In the genomic region with DNA sequence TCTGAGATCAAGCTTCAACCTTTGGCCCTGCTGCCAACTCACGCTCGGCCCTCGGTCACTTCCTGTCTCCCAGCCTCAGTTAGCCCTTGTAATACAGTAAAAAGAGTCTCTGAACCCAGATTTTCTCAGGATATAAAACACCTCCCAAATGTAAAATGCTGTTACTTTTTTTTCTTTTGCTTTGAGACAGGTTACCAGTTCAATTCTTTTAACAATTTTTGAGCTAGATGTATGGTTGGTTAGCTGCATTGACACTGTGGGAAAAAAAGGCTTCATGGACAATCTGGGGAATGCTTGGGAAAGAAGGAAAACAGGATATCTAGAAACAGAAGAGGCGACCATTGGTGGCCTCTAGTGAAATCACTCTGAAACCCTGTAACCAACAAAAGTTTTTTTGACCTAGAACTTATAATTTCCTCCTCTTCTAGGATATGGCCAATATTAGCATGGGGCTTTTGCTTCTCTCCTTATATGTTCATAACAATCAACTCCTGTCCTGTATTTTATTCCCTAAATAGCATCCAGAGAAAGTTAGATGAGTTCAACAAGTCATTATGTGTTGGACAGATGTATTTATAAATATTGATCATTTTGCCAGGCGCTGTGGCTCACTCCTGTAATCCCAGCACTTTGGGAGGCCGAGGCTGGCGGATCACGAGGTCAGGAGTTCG, we compare ENCODE assay signal across 1 cellular context.
A peak's percentile ranks its signal among the peaks of the same experiment; 100 is the strongest.
TF ChIP-seq lines count a peak whose summit lies in the region.

No MANE protein-coding gene starts in this region.

TF ChIP-seq in K562, 482 proteins besides CTCF, POLR2A, EP300 and RAD21 (continued from another document and continues in another):
- no peak for TF ChIP-seq RBM15 (IDR thresholded peaks at IDR 0.05; ENCODE audit: insufficient read depth, low read length)
- TF ChIP-seq, protein P1, sequence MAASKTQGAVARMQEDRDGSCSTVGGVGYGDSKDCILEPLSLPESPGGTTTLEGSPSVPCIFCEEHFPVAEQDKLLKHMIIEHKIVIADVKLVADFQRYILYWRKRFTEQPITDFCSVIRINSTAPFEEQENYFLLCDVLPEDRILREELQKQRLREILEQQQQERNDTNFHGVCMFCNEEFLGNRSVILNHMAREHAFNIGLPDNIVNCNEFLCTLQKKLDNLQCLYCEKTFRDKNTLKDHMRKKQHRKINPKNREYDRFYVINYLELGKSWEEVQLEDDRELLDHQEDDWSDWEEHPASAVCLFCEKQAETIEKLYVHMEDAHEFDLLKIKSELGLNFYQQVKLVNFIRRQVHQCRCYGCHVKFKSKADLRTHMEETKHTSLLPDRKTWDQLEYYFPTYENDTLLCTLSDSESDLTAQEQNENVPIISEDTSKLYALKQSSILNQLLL (CRISPR knock-in tag; IDR thresholded peaks at IDR 0.05; ENCODE audit: borderline replicate concordance), result no peak
- TF ChIP-seq ZNF143 (CRISPR knock-in tag; IDR thresholded peaks at IDR 0.05), result no peak
- no peak for TF ChIP-seq ZNF3 (CRISPR knock-in tag; IDR thresholded peaks at IDR 0.05)
- no peak for TF ChIP-seq RFX7 (CRISPR knock-in tag; IDR thresholded peaks at IDR 0.05)
- TF ChIP-seq NUFIP1 (IDR thresholded peaks at IDR 0.05; ENCODE audit: partially characterized antibody), result no peak
- no peak for TF ChIP-seq ZNF668 (CRISPR knock-in tag; IDR thresholded peaks at IDR 0.05)
- TF ChIP-seq, protein P2, sequence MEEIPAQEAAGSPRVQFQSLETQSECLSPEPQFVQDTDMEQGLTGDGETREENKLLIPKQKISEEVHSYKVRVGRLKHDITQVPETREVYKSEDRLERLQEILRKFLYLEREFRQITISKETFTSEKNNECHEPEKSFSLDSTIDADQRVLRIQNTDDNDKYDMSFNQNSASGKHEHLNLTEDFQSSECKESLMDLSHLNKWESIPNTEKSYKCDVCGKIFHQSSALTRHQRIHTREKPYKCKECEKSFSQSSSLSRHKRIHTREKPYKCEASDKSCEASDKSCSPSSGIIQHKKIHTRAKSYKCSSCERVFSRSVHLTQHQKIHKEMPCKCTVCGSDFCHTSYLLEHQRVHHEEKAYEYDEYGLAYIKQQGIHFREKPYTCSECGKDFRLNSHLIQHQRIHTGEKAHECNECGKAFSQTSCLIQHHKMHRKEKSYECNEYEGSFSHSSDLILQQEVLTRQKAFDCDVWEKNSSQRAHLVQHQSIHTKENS (CRISPR knock-in tag; IDR thresholded peaks at IDR 0.05), result no peak
- TF ChIP-seq SMAD4 (CRISPR knock-in tag; conservative IDR thresholded peaks at IDR 0.05), result no peak; the same call in 1 of the 2 replicates
- no peak for TF ChIP-seq FOXA1 (IDR thresholded peaks at IDR 0.05; ENCODE audit: borderline replicate concordance)
- TF ChIP-seq RAD51 (IDR thresholded peaks at IDR 0.05; ENCODE audit: borderline replicate concordance, low read depth), result no peak
- no peak for TF ChIP-seq TOE1 (IDR thresholded peaks at IDR 0.05; ENCODE audit: borderline replicate concordance)
- no peak for TF ChIP-seq TOE1 (CRISPR knock-in tag; IDR thresholded peaks at IDR 0.05; ENCODE audit: borderline replicate concordance, low read depth)
- TF ChIP-seq ZNF263 (CRISPR knock-in tag; IDR thresholded peaks at IDR 0.05; ENCODE audit: borderline replicate concordance), result no peak
- TF ChIP-seq, protein P3, sequence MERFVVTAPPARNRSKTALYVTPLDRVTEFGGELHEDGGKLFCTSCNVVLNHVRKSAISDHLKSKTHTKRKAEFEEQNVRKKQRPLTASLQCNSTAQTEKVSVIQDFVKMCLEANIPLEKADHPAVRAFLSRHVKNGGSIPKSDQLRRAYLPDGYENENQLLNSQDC (CRISPR knock-in tag; IDR thresholded peaks at IDR 0.05), result no peak
- TF ChIP-seq KLF6 (CRISPR knock-in tag; IDR thresholded peaks at IDR 0.05; ENCODE audit: borderline replicate concordance), result no peak
- no peak for TF ChIP-seq ZNF354B (CRISPR knock-in tag; IDR thresholded peaks at IDR 0.05)
- no peak for TF ChIP-seq PRDM10 (IDR thresholded peaks at IDR 0.05; ENCODE audit: partially characterized antibody)
- TF ChIP-seq, protein P4, sequence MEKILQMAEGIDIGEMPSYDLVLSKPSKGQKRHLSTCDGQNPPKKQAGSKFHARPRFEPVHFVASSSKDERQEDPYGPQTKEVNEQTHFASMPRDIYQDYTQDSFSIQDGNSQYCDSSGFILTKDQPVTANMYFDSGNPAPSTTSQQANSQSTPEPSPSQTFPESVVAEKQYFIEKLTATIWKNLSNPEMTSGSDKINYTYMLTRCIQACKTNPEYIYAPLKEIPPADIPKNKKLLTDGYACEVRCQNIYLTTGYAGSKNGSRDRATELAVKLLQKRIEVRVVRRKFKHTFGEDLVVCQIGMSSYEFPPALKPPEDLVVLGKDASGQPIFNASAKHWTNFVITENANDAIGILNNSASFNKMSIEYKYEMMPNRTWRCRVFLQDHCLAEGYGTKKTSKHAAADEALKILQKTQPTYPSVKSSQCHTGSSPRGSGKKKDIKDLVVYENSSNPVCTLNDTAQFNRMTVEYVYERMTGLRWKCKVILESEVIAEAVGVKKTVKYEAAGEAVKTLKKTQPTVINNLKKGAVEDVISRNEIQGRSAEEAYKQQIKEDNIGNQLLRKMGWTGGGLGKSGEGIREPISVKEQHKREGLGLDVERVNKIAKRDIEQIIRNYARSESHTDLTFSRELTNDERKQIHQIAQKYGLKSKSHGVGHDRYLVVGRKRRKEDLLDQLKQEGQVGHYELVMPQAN (IDR thresholded peaks at IDR 0.05; ENCODE audit: borderline replicate concordance), result no peak; the same call in 1 of the 2 replicates
- TF ChIP-seq CSDE1 (IDR thresholded peaks at IDR 0.05), result no peak
- TF ChIP-seq, protein P5, sequence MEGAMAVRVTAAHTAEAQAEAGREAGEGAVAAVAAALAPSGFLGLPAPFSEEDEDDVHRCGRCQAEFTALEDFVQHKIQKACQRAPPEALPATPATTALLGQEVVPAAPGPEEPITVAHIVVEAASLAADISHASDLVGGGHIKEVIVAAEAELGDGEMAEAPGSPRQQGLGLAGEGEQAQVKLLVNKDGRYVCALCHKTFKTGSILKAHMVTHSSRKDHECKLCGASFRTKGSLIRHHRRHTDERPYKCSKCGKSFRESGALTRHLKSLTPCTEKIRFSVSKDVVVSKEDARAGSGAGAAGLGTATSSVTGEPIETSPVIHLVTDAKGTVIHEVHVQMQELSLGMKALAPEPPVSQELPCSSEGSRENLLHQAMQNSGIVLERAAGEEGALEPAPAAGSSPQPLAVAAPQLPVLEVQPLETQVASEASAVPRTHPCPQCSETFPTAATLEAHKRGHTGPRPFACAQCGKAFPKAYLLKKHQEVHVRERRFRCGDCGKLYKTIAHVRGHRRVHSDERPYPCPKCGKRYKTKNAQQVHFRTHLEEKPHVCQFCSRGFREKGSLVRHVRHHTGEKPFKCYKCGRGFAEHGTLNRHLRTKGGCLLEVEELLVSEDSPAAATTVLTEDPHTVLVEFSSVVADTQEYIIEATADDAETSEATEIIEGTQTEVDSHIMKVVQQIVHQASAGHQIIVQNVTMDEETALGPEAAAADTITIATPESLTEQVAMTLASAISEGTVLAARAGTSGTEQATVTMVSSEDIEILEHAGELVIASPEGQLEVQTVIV (CRISPR knock-in tag; IDR thresholded peaks at IDR 0.05; ENCODE audit: borderline replicate concordance), result no peak
- TF ChIP-seq SNIP1 (IDR thresholded peaks at IDR 0.05; ENCODE audit: low read depth), result no peak
- no peak for TF ChIP-seq IRF2 (CRISPR knock-in tag; IDR thresholded peaks at IDR 0.05)
- TF ChIP-seq SMAD2 (IDR thresholded peaks at IDR 0.05; ENCODE audit: low read depth, low read length), result no peak
- no peak for TF ChIP-seq HNRNPK (IDR thresholded peaks at IDR 0.05; ENCODE audit: low read depth, low read length, poor library complexity, severe bottlenecking)
- no peak for TF ChIP-seq STAT5B (CRISPR knock-in tag; IDR thresholded peaks at IDR 0.05)
- TF ChIP-seq MCM2 (IDR thresholded peaks at IDR 0.05; ENCODE audit: low read depth), result no peak
- TF ChIP-seq, protein P6, sequence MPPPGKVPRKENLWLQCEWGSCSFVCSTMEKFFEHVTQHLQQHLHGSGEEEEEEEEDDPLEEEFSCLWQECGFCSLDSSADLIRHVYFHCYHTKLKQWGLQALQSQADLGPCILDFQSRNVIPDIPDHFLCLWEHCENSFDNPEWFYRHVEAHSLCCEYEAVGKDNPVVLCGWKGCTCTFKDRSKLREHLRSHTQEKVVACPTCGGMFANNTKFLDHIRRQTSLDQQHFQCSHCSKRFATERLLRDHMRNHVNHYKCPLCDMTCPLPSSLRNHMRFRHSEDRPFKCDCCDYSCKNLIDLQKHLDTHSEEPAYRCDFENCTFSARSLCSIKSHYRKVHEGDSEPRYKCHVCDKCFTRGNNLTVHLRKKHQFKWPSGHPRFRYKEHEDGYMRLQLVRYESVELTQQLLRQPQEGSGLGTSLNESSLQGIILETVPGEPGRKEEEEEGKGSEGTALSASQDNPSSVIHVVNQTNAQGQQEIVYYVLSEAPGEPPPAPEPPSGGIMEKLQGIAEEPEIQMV (tag; conservative IDR thresholded peaks at IDR 0.05; ENCODE audit: low read depth), result 0 out of 2 replicates have a peak, but pooled peaks have one; percentile 32
- TF ChIP-seq SIN3A (IDR thresholded peaks at IDR 0.05; ENCODE audit: borderline replicate concordance in 2 of 2, control insufficient read depth in 1 of 2, low read depth in 2 of 2, low read length in 2 of 2), result no peak
- TF ChIP-seq SIRT6 (IDR thresholded peaks at IDR 0.05; ENCODE audit: low read depth, low read length), result no peak
- TF ChIP-seq, protein P7, sequence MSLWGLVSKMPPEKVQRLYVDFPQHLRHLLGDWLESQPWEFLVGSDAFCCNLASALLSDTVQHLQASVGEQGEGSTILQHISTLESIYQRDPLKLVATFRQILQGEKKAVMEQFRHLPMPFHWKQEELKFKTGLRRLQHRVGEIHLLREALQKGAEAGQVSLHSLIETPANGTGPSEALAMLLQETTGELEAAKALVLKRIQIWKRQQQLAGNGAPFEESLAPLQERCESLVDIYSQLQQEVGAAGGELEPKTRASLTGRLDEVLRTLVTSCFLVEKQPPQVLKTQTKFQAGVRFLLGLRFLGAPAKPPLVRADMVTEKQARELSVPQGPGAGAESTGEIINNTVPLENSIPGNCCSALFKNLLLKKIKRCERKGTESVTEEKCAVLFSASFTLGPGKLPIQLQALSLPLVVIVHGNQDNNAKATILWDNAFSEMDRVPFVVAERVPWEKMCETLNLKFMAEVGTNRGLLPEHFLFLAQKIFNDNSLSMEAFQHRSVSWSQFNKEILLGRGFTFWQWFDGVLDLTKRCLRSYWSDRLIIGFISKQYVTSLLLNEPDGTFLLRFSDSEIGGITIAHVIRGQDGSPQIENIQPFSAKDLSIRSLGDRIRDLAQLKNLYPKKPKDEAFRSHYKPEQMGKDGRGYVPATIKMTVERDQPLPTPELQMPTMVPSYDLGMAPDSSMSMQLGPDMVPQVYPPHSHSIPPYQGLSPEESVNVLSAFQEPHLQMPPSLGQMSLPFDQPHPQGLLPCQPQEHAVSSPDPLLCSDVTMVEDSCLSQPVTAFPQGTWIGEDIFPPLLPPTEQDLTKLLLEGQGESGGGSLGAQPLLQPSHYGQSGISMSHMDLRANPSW (CRISPR knock-in tag; IDR thresholded peaks at IDR 0.05), result no peak
